In genomic region chr3:191085091-191085490, GRCh38 we compare ENCODE assay signal across 23 cellular contexts.
DNase-seq lines count a peak whose midpoint lies in the region; ATAC-seq and TF ChIP-seq lines count a peak whose summit lies in the region.
"Had no signal": no experiment of that assay in that cellular context is flagged by ENCODE, and none has a peak within 500 bp of the region (broad histone marks: within the 10 kb centered on the region; RNA-seq: fewer than 3 reads in every experiment).

No MANE protein-coding gene starts in this region.

- WGBS in SK-N-SH (ENCODE audit: low lambda C conversion rate) = 20% methylated on average over 3 of the region's 3 CpGs

- TF ChIP-seq RAD21 in SK-N-SH (IDR thresholded peaks at IDR 0.05; ENCODE audit: low read length) = no peak

- H3K4me1 ChIP-seq in SK-N-SH (ENCODE audit: control insufficient read depth in 1 of 2, insufficient read depth in 2 of 2, low read depth in 1 of 2, low read length in 1 of 2) = no peaks in the 10 kb centered on the region

- H3K27me3 ChIP-seq in SK-N-SH (ENCODE audit: insufficient read depth) = no peaks in the 10 kb centered on the region; the same call in 1 of the 2 replicates

- CTCF ChIA-PET in SK-N-SH (lab: Yijun Ruan, JAX) = interaction anchor here (0.9 kb wide), 1 partner anchor 15 kb away, joined by 3 read pairs; no protein-coding TSS in a partner anchor

- H3K4me3 ChIP-seq in foreskin fibroblast (ENCODE audit: low read depth in 1 of 2, low read length in 2 of 2) (no peak overlapping the region), SK-N-SH (ENCODE audit: low read depth in 2 of 2, low read length in 1 of 2) (no peak overlapping the region)

- H3F3A ChIP-seq in SK-N-SH (replicated peaks; ENCODE audit: insufficient read depth) = no peaks in the 10 kb centered on the region

- H3K27ac ChIP-seq in SK-N-SH (ENCODE audit: low read depth in 2 of 2, low read length in 1 of 2) = no peak overlapping the region

- DNase-seq in A172 (ENCODE audit: low spot score) (peak; percentile 13), GM03348 (ENCODE audit: low spot score) (peak; percentile 59), RPMI7951 (ENCODE audit: low read depth) (peak; percentile 19), foreskin fibroblast (peak; percentile 24 to 55), SK-N-SH (no peak)
- no peak for DNase-seq in stimulated activated CD8-positive, alpha-beta memory T cell treated with anti-CD3 and anti-CD28 coated beads, Interleukin-4, amount 100 ng/mL, for 48 hours
- no peak for DNase-seq in stimulated activated naive CD4-positive, alpha-beta T cell treated with Interleukin-2 at 50 U/mL for 16 hours (lab: John Stamatoyannopoulos, UW)
- DNase-seq: ACHN; activated CD4-positive, alpha-beta memory T cell treated with anti-CD3 and anti-CD28 coated beads, Interleukin-2, amount 10 ng/mL, durations not matched to agents 7 days and 5 days; activated naive CD4-positive, alpha-beta T cell treated with anti-CD3 and anti-CD28 coated beads, Interleukin-2, amount 10 ng/mL, durations not matched to agents 7 days and 5 days; activated T-cell treated with anti-CD3 and anti-CD28 coated beads, Interleukin-2, amount 50 U/mL, for 1 hour; CD4-positive, alpha-beta memory T cell; DMS53; endodermal cell; KG1; NCI-H1092 treated with DMSO at 0.1 percent for 48 hours; NCI-H2029 treated with DMSO at 0.1 percent for 48 hours; NCI-H446; NK-92 treated with Interleukin-12 subunit alpha and Interleukin-12 subunit beta, amount 100 ng/mL, for 24 hours; stimulated activated CD4-positive, alpha-beta T cell treated with anti-CD3 and anti-CD28 coated beads, Interleukin-4, amount 100 ng/mL, for 4 hours; substantia nigra had no signal

- no peaks in the 10 kb centered on the region for H3K79me2 ChIP-seq in SK-N-SH (ENCODE audit: insufficient read depth)

- POLR2A ChIA-PET in SK-N-SH (lab: Yijun Ruan, JAX) = no interaction called here

- H4K20me1 ChIP-seq in SK-N-SH (ENCODE audit: insufficient read depth) = no peaks in the 10 kb centered on the region

- no peak overlapping the region for H3K4me2 ChIP-seq in SK-N-SH

- H3K36me3 ChIP-seq in SK-N-SH (replicated peaks in 1 of 2; ENCODE audit: control insufficient read depth in 1 of 2, insufficient read depth in 2 of 2, low read length in 1 of 2) = no peaks in the 10 kb centered on the region

- H3K9me2 ChIP-seq in SK-N-SH = no peaks in the 10 kb centered on the region

- H2AFZ ChIP-seq in SK-N-SH (ENCODE audit: low read depth) = no peak overlapping the region

- no peak for TF ChIP-seq CTCF in foreskin fibroblast (IDR thresholded peaks at IDR 0.05; ENCODE audit: low read depth, low read length)
- TF ChIP-seq CTCF in SK-N-SH (IDR thresholded peaks at IDR 0.05) = no peak

- no peak overlapping the region for H3K9ac ChIP-seq in SK-N-SH

- no peaks in the 10 kb centered on the region for H3K9me3 ChIP-seq in SK-N-SH

- ATAC-seq in GM21723 (IDR thresholded peaks at IDR 0.05; ENCODE audit: unreplicated experiment) = no peak
- ATAC-seq: Right ventricle myocardium inferior had no signal

- TF ChIP-seq EP300 in SK-N-SH (IDR thresholded peaks at IDR 0.05; ENCODE audit: borderline replicate concordance in 1 of 2, low read depth in 1 of 2, low read length in 1 of 2) = no peak

TF ChIP-seq in SK-N-SH, 30 proteins besides CTCF, POLR2A, EP300 and RAD21:
- TF ChIP-seq, protein P1, sequence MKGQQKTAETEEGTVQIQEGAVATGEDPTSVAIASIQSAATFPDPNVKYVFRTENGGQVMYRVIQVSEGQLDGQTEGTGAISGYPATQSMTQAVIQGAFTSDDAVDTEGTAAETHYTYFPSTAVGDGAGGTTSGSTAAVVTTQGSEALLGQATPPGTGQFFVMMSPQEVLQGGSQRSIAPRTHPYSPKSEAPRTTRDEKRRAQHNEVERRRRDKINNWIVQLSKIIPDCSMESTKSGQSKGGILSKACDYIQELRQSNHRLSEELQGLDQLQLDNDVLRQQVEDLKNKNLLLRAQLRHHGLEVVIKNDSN (IDR thresholded peaks at IDR 0.05; ENCODE audit: borderline replicate concordance, low read depth) = no peak
- TF ChIP-seq, protein P2, sequence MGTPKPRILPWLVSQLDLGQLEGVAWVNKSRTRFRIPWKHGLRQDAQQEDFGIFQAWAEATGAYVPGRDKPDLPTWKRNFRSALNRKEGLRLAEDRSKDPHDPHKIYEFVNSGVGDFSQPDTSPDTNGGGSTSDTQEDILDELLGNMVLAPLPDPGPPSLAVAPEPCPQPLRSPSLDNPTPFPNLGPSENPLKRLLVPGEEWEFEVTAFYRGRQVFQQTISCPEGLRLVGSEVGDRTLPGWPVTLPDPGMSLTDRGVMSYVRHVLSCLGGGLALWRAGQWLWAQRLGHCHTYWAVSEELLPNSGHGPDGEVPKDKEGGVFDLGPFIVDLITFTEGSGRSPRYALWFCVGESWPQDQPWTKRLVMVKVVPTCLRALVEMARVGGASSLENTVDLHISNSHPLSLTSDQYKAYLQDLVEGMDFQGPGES (IDR thresholded peaks at IDR 0.05; ENCODE audit: low read depth, low read length) = no peak
- no peak for TF ChIP-seq SIN3A (IDR thresholded peaks at IDR 0.05; ENCODE audit: borderline replicate concordance, low read depth, low read length)
- no peak for TF ChIP-seq TCF12 (IDR thresholded peaks at IDR 0.05)
- no peak for TF ChIP-seq GABPA (IDR thresholded peaks at IDR 0.05; ENCODE audit: low read depth)
- TF ChIP-seq POLR2AphosphoS5 (IDR thresholded peaks at IDR 0.05; ENCODE audit: low read depth, low read length) = no peak
- no peak for TF ChIP-seq TEAD4 (IDR thresholded peaks at IDR 0.05; ENCODE audit: borderline replicate concordance, insufficient read depth)

Comparison
In these comparisons a context has a peak if more than half of its experiments do, and no peak if none do; other contexts are left out.
1. DNase-seq: peak in A172 (single experiment), GM03348 (single experiment), RPMI7951 (single experiment) and foreskin fibroblast (2 of 2); none in stimulated activated CD8-positive, alpha-beta memory T cell treated with anti-CD3 and anti-CD28 coated beads, Interleukin-4, amount 100 ng/mL, for 48 hours (single experiment), stimulated activated naive CD4-positive, alpha-beta T cell treated with Interleukin-2 at 50 U/mL for 16 hours (single experiment) and SK-N-SH (single experiment).